In the genomic region with DNA sequence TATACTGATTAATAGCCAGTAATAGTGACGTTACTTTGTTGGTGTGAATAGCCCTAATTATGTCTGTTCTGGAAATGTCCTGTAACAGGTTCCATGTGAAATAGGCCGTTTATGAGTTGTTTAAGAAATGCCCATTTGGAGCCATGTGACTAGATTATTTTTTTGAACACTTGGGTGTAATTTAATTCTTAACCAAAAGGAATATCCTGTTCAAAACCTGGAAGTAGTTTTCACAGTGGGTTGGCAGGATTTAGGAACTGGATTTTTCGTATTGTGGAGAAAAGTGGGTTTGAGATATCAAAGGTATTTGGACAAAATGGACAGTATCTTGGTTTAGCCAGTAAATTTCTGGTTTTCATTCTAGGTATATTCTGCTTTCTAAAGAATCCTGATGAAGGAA, we compare ENCODE assay signal across 8 cellular contexts. TPM values are rescaled to one million over a fixed set of nuclear protein-coding genes. Genes with fewer than 3 reads are reported as not detected.
DNase-seq lines count a peak whose midpoint lies in the region; ATAC-seq and TF ChIP-seq lines count a peak whose summit lies in the region.

No MANE protein-coding gene starts in this region.

- no peak for TF ChIP-seq CTCF in CD4-positive, alpha-beta T cell (IDR thresholded peaks at IDR 0.05)
- no peak for TF ChIP-seq CTCF in NB4 (IDR thresholded peaks at IDR 0.05; ENCODE audit: low read depth, low read length)

- H3K36me3 Mint-ChIP-seq in CD4-positive, alpha-beta T cell (ENCODE audit: low read depth), result peaks cover 66% of the 10 kb centered on the region
- H3K36me3 Mint-ChIP-seq in effector memory CD8-positive, alpha-beta T cell (ENCODE audit: insufficient read depth), result peaks cover 53% of the 10 kb centered on the region

- CTCF ChIA-PET in CD4-positive, alpha-beta T cell (lab: Charles Lee), result no interaction called here

- H3K9me3 Mint-ChIP-seq in CD4-positive, alpha-beta T cell, result peaks cover 4% of the 10 kb centered on the region
- no peaks in the 10 kb centered on the region for H3K9me3 Mint-ChIP-seq in effector memory CD8-positive, alpha-beta T cell

- POLR2A ChIA-PET in CD4-positive, alpha-beta T cell (lab: Charles Lee), result interaction anchor here (1.3 kb wide), 1 partner anchor 9 kb away, joined by 5 read pairs; no protein-coding TSS in a partner anchor

- no peak for TF ChIP-seq POLR2A in NB4 (IDR thresholded peaks at IDR 0.05; ENCODE audit: extremely low read depth, insufficient read length)

- peak overlapping the region; percentile 92 for H3K4me3 ChIP-seq in NB4 (ENCODE audit: low read depth, low read length)
- peak overlapping the region; percentile 91 for H3K4me3 ChIP-seq in neuron (ENCODE audit: low read length)

- no peak overlapping the region for H3K27ac ChIP-seq in CD4-positive, alpha-beta T cell (ENCODE audit: low read depth, low read length)

- peaks cover 6% of the 10 kb centered on the region for H3K4me1 ChIP-seq in neuron (ENCODE audit: insufficient read depth, low read length)

- H3K27me3 ChIP-seq in CD4-positive, alpha-beta T cell (ENCODE audit: control insufficient read depth, insufficient read depth, low read length), result no peaks in the 10 kb centered on the region
- H3K27me3 ChIP-seq in neuron (ENCODE audit: insufficient read depth, low read length), result no peaks in the 10 kb centered on the region

- no peak for ATAC-seq in CD4-positive, alpha-beta T cell (ENCODE audit: poor library complexity)
- no peak for ATAC-seq in effector memory CD8-positive, alpha-beta T cell (replicated peaks)

- H3K27me3 Mint-ChIP-seq in CD4-positive, alpha-beta T cell, result no peaks in the 10 kb centered on the region
- no peaks in the 10 kb centered on the region for H3K27me3 Mint-ChIP-seq in effector memory CD8-positive, alpha-beta T cell

- H3K4me3 Mint-ChIP-seq in CD4-positive, alpha-beta T cell, result peak overlapping the region; percentile 91
- H3K4me3 Mint-ChIP-seq in effector memory CD8-positive, alpha-beta T cell, result peak overlapping the region; percentile 97 to 99

- H3K9me3 ChIP-seq in CD4-positive, alpha-beta T cell (ENCODE audit: control insufficient read depth, low read length), result peaks cover 7% of the 10 kb centered on the region
- peaks cover 12% of the 10 kb centered on the region for H3K9me3 ChIP-seq in neuron (ENCODE audit: low read length)

- H2AFZ ChIP-seq in neuron (ENCODE audit: low read depth, low read length), result no peak overlapping the region

- intact Hi-C loops in CD4-positive, alpha-beta T cell (cut with DNase I, micrococcal nuclease), result loop anchor here (5.0 to 10.0 kb wide), 8 partner anchors 101 to 1839 kb away; partner anchors contain the start of genes ARSB (in 1 of the 2), DHFR (in 1 of the 2), FAM151B (in 1 of the 2) and HOMER1 (in 1 of the 2)

- DNase-seq in CD4-positive, alpha-beta T cell, result no peak
- DNase-seq in NB4 (ENCODE audit: low read depth) (no peak), GM19238 (ENCODE audit: insufficient read length, low spot score) (no peak), NK-92 (lab: John Stamatoyannopoulos, UW; ENCODE audit: unreplicated experiment) (no peak)
- DNase-seq in effector memory CD8-positive, alpha-beta T cell, result no peak
- DNase-seq in activated CD8-positive, alpha-beta memory T cell treated with anti-CD3 and anti-CD28 coated beads for 24 hours, result no peak
- no peak for DNase-seq in stimulated activated CD4-positive, alpha-beta T cell treated with anti-CD3 and anti-CD28 coated beads, Interleukin-12 subunit alpha, Interleukin-12 subunit beta, amount 100 ng/mL, for 4 hours

- peak overlapping the region; percentile 98 for H3K27ac Mint-ChIP-seq in CD4-positive, alpha-beta T cell
- H3K27ac Mint-ChIP-seq in effector memory CD8-positive, alpha-beta T cell, result peak overlapping the region; percentile 99

- H3K4me1 Mint-ChIP-seq in CD4-positive, alpha-beta T cell (ENCODE audit: low read depth), result peaks cover 46% of the 10 kb centered on the region
- H3K4me1 Mint-ChIP-seq in effector memory CD8-positive, alpha-beta T cell (ENCODE audit: low read depth in 2 of 2), result peaks cover 33 to 50% of the 10 kb centered on the region in 2 donors

- H3K36me3 ChIP-seq in neuron (ENCODE audit: insufficient read depth, low read length), result peaks cover 31% of the 10 kb centered on the region

RNA-seq across cellular contexts. Expression of gene TENT2, which starts 1.3 kb away (rescaled TPM):
- total RNA-seq in CD4-positive, alpha-beta T cell, result 100 to 1,000 TPM; 127 to 138 TPM
